In genomic region chr2:215622836-215623235, GRCh38 we compare ENCODE assay signal across 8 cellular contexts.
"Had no signal": no experiment of that assay in that cellular context is flagged by ENCODE, and none has a peak within 500 bp of the region (broad histone marks: within the 10 kb centered on the region; RNA-seq: fewer than 3 reads in every experiment).

No MANE protein-coding gene starts in this region.

- H3K9me3 Mint-ChIP-seq: activated CD4-positive, alpha-beta memory T cell treated with anti-CD3 and anti-CD28 coated beads for 36 hours; activated naive CD8-positive, alpha-beta T cell treated with anti-CD3 and anti-CD28 coated beads for 36 hours; stimulated activated memory B cell treated with anti-CD40 and anti-IgM and Interleukin-4, amounts not matched to agents 10 μg/mL and 1 μg/mL and 100 μg/mL, for 72 hours had no signal

- H3K27ac Mint-ChIP-seq: activated CD4-positive, alpha-beta memory T cell treated with anti-CD3 and anti-CD28 coated beads for 36 hours; activated naive CD8-positive, alpha-beta T cell treated with anti-CD3 and anti-CD28 coated beads for 36 hours; stimulated activated memory B cell treated with anti-CD40 and anti-IgM and Interleukin-4, amounts not matched to agents 10 μg/mL and 1 μg/mL and 100 μg/mL, for 72 hours had no signal

- H3K36me3 Mint-ChIP-seq: activated CD4-positive, alpha-beta memory T cell treated with anti-CD3 and anti-CD28 coated beads for 36 hours; activated naive CD8-positive, alpha-beta T cell treated with anti-CD3 and anti-CD28 coated beads for 36 hours; stimulated activated memory B cell treated with anti-CD40 and anti-IgM and Interleukin-4, amounts not matched to agents 10 μg/mL and 1 μg/mL and 100 μg/mL, for 72 hours had no signal

- DNase-seq: activated CD4-positive, alpha-beta memory T cell treated with anti-CD3 and anti-CD28 coated beads for 36 hours; activated CD4-positive, CD25-positive, alpha-beta regulatory T cell treated with anti-CD3 and anti-CD28 coated beads, Interleukin-2, amount 50 U/mL, for 72 hours; activated gamma-delta T cell treated with Interleukin-2 at 50 U/mL for 16 hours; activated naive CD8-positive, alpha-beta T cell treated with anti-CD3 and anti-CD28 coated beads for 36 hours; activated T-cell treated with anti-CD3 and anti-CD28 coated beads, Interleukin-2, amount 50 U/mL, for 48 hours; hippocampal formation; SW 1271 had no signal

- H3K4me3 Mint-ChIP-seq: activated CD4-positive, alpha-beta memory T cell treated with anti-CD3 and anti-CD28 coated beads for 36 hours; activated naive CD8-positive, alpha-beta T cell treated with anti-CD3 and anti-CD28 coated beads for 36 hours; stimulated activated memory B cell treated with anti-CD40 and anti-IgM and Interleukin-4, amounts not matched to agents 10 μg/mL and 1 μg/mL and 100 μg/mL, for 72 hours had no signal

- H3K4me1 Mint-ChIP-seq: stimulated activated memory B cell treated with anti-CD40 and anti-IgM and Interleukin-4, amounts not matched to agents 10 μg/mL and 1 μg/mL and 100 μg/mL, for 72 hours had no signal
